ENCODE assay signal across 1 cellular context in the genomic region with DNA sequence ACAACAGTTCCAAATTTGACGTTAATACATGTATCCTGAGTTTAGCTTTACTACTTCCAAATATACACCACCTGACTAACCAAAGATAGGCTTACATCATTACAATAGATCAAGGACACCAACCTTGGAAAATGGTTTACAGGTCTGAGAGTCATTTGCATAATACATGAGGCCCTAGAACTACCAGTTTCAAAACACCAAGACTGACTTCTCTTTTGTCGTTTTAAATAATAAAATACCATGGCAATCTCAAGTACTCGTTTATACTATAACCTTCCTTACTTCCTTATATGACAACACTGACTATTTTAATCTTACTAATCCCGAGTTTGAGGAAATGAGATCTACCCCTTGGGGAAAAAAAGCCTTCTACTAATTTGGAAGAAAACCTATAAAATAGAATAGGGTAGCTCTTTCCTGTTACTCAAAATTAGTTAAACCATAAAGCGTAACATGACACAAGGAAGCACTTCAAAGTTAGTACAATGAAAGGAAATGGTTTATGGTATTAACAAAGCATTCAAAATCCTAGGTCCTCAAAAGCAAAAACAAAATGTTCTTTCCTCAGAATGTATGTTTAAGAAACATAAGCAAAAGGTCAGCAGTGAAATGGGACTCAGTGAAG.
TF ChIP-seq lines count a peak whose summit lies in the region.

No MANE protein-coding gene starts in this region.

TF ChIP-seq in GM12878, 131 proteins besides CTCF, POLR2A, EP300 and RAD21:
- TF ChIP-seq RUNX3 (IDR thresholded peaks at IDR 0.05; ENCODE audit: low read length) = no peak
- TF ChIP-seq MTA2 (IDR thresholded peaks at IDR 0.05; ENCODE audit: low read depth) = no peak
- TF ChIP-seq ZNF24 (IDR thresholded peaks at IDR 0.05) = no peak
- TF ChIP-seq ZNF622 (IDR thresholded peaks at IDR 0.05) = no peak
- TF ChIP-seq LARP7 (IDR thresholded peaks at IDR 0.05) = no peak
- no peak for TF ChIP-seq ZNF592 (IDR thresholded peaks at IDR 0.05)
- TF ChIP-seq PAX5 (IDR thresholded peaks at IDR 0.05; ENCODE audit: borderline replicate concordance, low read depth, low read length) = no peak
- no peak for TF ChIP-seq BRCA1 (IDR thresholded peaks at IDR 0.05; ENCODE audit: low read depth, low read length)
- TF ChIP-seq BMI1 (IDR thresholded peaks at IDR 0.05; ENCODE audit: borderline replicate concordance) = no peak
- TF ChIP-seq SUPT20H (IDR thresholded peaks at IDR 0.05; ENCODE audit: borderline replicate concordance, control insufficient read depth, low read depth, low read length) = no peak
- TF ChIP-seq, protein P1, sequence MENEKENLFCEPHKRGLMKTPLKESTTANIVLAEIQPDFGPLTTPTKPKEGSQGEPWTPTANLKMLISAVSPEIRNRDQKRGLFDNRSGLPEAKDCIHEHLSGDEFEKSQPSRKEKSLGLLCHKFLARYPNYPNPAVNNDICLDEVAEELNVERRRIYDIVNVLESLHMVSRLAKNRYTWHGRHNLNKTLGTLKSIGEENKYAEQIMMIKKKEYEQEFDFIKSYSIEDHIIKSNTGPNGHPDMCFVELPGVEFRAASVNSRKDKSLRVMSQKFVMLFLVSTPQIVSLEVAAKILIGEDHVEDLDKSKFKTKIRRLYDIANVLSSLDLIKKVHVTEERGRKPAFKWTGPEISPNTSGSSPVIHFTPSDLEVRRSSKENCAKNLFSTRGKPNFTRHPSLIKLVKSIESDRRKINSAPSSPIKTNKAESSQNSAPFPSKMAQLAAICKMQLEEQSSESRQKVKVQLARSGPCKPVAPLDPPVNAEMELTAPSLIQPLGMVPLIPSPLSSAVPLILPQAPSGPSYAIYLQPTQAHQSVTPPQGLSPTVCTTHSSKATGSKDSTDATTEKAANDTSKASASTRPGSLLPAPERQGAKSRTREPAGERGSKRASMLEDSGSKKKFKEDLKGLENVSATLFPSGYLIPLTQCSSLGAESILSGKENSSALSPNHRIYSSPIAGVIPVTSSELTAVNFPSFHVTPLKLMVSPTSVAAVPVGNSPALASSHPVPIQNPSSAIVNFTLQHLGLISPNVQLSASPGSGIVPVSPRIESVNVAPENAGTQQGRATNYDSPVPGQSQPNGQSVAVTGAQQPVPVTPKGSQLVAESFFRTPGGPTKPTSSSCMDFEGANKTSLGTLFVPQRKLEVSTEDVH (IDR thresholded peaks at IDR 0.05; ENCODE audit: low read depth, partially characterized antibody) = no peak
- TF ChIP-seq YBX1 (IDR thresholded peaks at IDR 0.05) = no peak
- TF ChIP-seq BCLAF1 (IDR thresholded peaks at IDR 0.05) = no peak
